In the genomic region with DNA sequence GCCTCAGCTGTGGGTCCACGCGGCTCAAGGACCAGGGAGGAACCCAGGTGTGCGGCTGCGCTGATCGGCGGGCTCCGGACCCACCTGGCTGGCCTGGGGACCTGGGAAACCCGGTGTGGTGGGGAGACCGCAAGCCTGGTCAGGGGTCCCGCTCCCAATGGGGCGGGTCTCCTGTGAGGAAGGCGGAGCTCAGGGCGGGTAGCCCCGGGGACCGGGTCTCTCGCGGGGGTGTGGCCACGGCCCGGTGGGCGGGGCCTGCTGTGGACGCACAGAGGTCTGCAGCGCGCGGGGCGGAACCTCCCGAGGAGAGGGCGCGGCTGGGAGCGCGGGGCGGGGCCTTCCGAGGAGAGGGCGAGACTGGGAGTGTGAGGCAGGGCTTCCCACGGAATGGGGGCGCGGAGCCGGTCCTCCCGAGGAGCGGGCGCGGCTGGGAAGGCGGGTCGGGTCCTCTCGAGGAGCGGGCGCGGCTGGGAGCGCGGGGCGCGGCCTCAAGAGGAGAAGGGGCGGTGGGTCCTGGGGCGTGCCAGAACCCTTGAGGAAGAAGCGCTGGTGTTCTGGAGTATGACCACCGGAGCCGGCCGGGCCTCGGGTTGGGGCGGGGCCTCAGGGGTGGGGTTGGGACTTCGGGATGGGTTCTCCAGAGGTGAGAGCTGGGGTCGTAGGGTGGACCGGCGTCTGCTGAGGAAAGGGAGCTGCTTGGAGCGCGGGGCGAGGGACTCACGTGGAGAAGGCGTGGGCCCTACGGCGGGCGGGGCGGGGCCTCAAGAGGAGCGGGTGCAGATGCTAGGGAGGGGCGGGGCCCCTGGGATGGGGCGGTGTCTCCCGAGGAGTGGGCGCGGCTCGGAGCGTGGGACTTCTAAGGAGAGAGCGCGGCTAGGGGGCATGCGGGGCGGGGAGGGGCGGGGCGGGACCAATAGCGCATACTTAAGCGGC, we compare ENCODE assay signal across 8 cellular contexts. TPM values are rescaled to one million over a fixed set of nuclear protein-coding genes. Genes with fewer than 3 reads are reported as not detected.
A peak's percentile ranks its signal among the peaks of the same experiment; 100 is the strongest.
DNase-seq lines count a peak whose midpoint lies in the region; ATAC-seq and TF ChIP-seq lines count a peak whose summit lies in the region.

No MANE protein-coding gene starts in this region.

- 2 to 3% (median 2%) methylated on average over 46 to 88 of the region's 88 CpGs for WGBS in ovary, 3 donors
- 4% methylated on average over 88 of the region's 88 CpGs for WGBS in thymus

- H3K4me3 ChIP-seq in AG04450 (ENCODE audit: low read depth, low read length) (peak overlapping the region; percentile 54), Loucy (ENCODE audit: low read length, poor library complexity, severe bottlenecking) (peak overlapping the region; percentile 64), ovary (peak overlapping the region; percentile 52), thymus (ENCODE audit: low read length) (peak overlapping the region; percentile 57)

- no peak overlapping the region for H3K9ac ChIP-seq in Loucy (ENCODE audit: low read depth, low read length, poor library complexity, severe bottlenecking)

- TF ChIP-seq CTCF in AG04450 (IDR thresholded peaks at IDR 0.05; ENCODE audit: low read depth, low read length) (no peak), Loucy (conservative IDR thresholded peaks at IDR 0.05; ENCODE audit: low read length) (no peak), ovary (IDR thresholded peaks at IDR 0.05) (no peak)

- H3K4me3 Mint-ChIP-seq in activated naive CD4-positive, alpha-beta T cell treated with anti-CD3 and anti-CD28 coated beads for 36 hours = peak overlapping the region; percentile 73

- H3K27me3 ChIP-seq in AG04450 (ENCODE audit: control insufficient read depth, insufficient read depth, low read length) = peaks cover 33% of the 10 kb centered on the region
- H3K27me3 ChIP-seq in Loucy (ENCODE audit: insufficient read depth, low read length, poor library complexity, severe bottlenecking) = peaks cover 5% of the 10 kb centered on the region
- no peaks in the 10 kb centered on the region for H3K27me3 ChIP-seq in ovary
- H3K27me3 ChIP-seq in thymus (ENCODE audit: control insufficient read depth, insufficient read depth) = peaks cover 2% of the 10 kb centered on the region

- H3K27ac ChIP-seq in AG04450 (ENCODE audit: low read depth, low read length) = no peak overlapping the region
- H3K27ac ChIP-seq in ovary = no peak overlapping the region
- no peak overlapping the region for H3K27ac ChIP-seq in thymus (ENCODE audit: low read depth)

- no peaks in the 10 kb centered on the region for H4K20me1 ChIP-seq in Loucy (ENCODE audit: insufficient read depth, low read length, poor library complexity, severe bottlenecking)

- no peaks in the 10 kb centered on the region; the same call in 1 of the 2 replicates for H3K9me3 ChIP-seq in AG04450 (ENCODE audit: control insufficient read depth, insufficient read depth, low read length)
- no peaks in the 10 kb centered on the region for H3K9me3 ChIP-seq in Loucy (ENCODE audit: insufficient read depth, low read depth, low read length)
- H3K9me3 ChIP-seq in ovary = no peaks in the 10 kb centered on the region
- no peaks in the 10 kb centered on the region for H3K9me3 ChIP-seq in thymus (ENCODE audit: control insufficient read depth)

- H3K4me2 ChIP-seq in Loucy (ENCODE audit: low read depth, low read length, poor library complexity, severe bottlenecking) = peak overlapping the region; percentile 35

- H3K36me3 ChIP-seq in Loucy (ENCODE audit: insufficient read depth, low read length) (no peaks in the 10 kb centered on the region), ovary (no peaks in the 10 kb centered on the region), thymus (ENCODE audit: control insufficient read depth, insufficient read depth) (no peaks in the 10 kb centered on the region)

- peaks cover 6% of the 10 kb centered on the region for H3K27me3 Mint-ChIP-seq in activated naive CD4-positive, alpha-beta T cell treated with anti-CD3 and anti-CD28 coated beads for 36 hours (ENCODE audit: low read depth)

- no peaks in the 10 kb centered on the region for H3K9me2 ChIP-seq in Loucy (replicated peaks; ENCODE audit: low read depth, low read length)

- peaks cover 2% of the 10 kb centered on the region for H3K4me1 Mint-ChIP-seq in activated naive CD4-positive, alpha-beta T cell treated with anti-CD3 and anti-CD28 coated beads for 36 hours (ENCODE audit: low read depth)

- DNase-seq in AG04450 (ENCODE audit: low read depth, low spot score) (peak; percentile 20), SK-N-DZ (ENCODE audit: low spot score) (peak; percentile 82), glomerular visceral epithelial cell (ENCODE audit: extremely low spot score) (peak; percentile 81), ovary (peak; percentile 68 to 90 (median 80))
- peak; percentile 84 for DNase-seq in activated naive CD4-positive, alpha-beta T cell treated with anti-CD3 and anti-CD28 coated beads for 36 hours

- no peaks in the 10 kb centered on the region for H3K36me3 Mint-ChIP-seq in activated naive CD4-positive, alpha-beta T cell treated with anti-CD3 and anti-CD28 coated beads for 36 hours (ENCODE audit: low read depth)

- no peak overlapping the region for H3K27ac Mint-ChIP-seq in activated naive CD4-positive, alpha-beta T cell treated with anti-CD3 and anti-CD28 coated beads for 36 hours

- POLR2A ChIA-PET in AG04450 (lab: Yijun Ruan, JAX) = no interaction called here

- ATAC-seq in GM19372 (IDR thresholded peaks at IDR 0.05; ENCODE audit: low read depth, unreplicated experiment) = peak; percentile 56

- CTCF ChIA-PET in AG04450 (lab: Charles Lee) = no interaction called here
- CTCF ChIA-PET in activated naive CD4-positive, alpha-beta T cell treated with anti-CD3 and anti-CD28 coated beads for 36 hours (lab: Charles Lee) = interaction anchor here (0.7 to 1.1 kb wide), 3 partner anchors 14 to 621 kb away, joined by 3 to 4 read pairs (median 3); no protein-coding TSS in a partner anchor

- no peak overlapping the region; the same call in 1 of the 2 replicates for H2AFZ ChIP-seq in Loucy (ENCODE audit: low read length)

- H3K4me1 ChIP-seq in Loucy (ENCODE audit: insufficient read depth, low read length, poor library complexity, severe bottlenecking) (no peaks in the 10 kb centered on the region), ovary (ENCODE audit: insufficient read depth) (peaks cover 3% of the 10 kb centered on the region), thymus (ENCODE audit: control insufficient read depth, insufficient read depth, low read length) (peaks cover 10% of the 10 kb centered on the region)

- H3K79me2 ChIP-seq in Loucy (ENCODE audit: insufficient read depth, low read length) = no peaks in the 10 kb centered on the region

- H3K9me3 Mint-ChIP-seq in activated naive CD4-positive, alpha-beta T cell treated with anti-CD3 and anti-CD28 coated beads for 36 hours = no peaks in the 10 kb centered on the region

- no peak for TF ChIP-seq EP300 in ovary (IDR thresholded peaks at IDR 0.05)

- H3F3A ChIP-seq in Loucy (ENCODE audit: low read depth) = no peaks in the 10 kb centered on the region

- intact Hi-C loops in activated naive CD4-positive, alpha-beta T cell treated with anti-CD3 and anti-CD28 coated beads for 36 hours (cut with micrococcal nuclease) = loop anchor here (1.0 kb wide), 1 partner anchor 21 kb away; a partner anchor contains a TSS
- intact Hi-C loops in ovary (cut with DNase I) = no loop called here

- TF ChIP-seq POLR2A in ovary (IDR thresholded peaks at IDR 0.05) = no peak

RNA-seq across cellular contexts. Expression of a gene that starts 20.8 kb away (rescaled TPM):
- polyA plus RNA-seq in AG04450 (2011; rRNA removed) (45.4 and 60.9 TPM in 2 replicates), ovary (10 to 100 TPM in 1 of 2 donors, 1 to 10 TPM in 1; 1.9 to 64.7 TPM), thymus (62.1 TPM)
- polyA minus RNA-seq in AG04450 (2011; rRNA and poly(A)+ RNA removed) = 19.9 and 20.9 TPM in 2 replicates
- polyA plus RNA-seq in SK-N-DZ (2014; cell fraction: cytosol; rRNA removed) = 52.4 and 68.6 TPM in 2 replicates
- 65.0 and 66.5 TPM in 2 replicates for polyA plus RNA-seq in SK-N-DZ (2014; cell fraction: nucleus; rRNA removed)
- 10 to 100 TPM; 21.5 TPM for total RNA-seq in activated naive CD4-positive, alpha-beta T cell treated with anti-CD3 and anti-CD28 coated beads for 36 hours
- total RNA-seq in ovary = 10 to 100 TPM; 36.4 to 69.5 (median 40.8) TPM

RNA-seq across cellular contexts. Expression of a gene that starts 31.0 kb away (rescaled TPM):
- polyA plus RNA-seq in AG04450 (2011; rRNA removed) = 0.16 and 0.38 TPM in 2 replicates
- polyA minus RNA-seq in AG04450 (2011; rRNA and poly(A)+ RNA removed) = 0.23 and 0.26 TPM in 2 replicates
- polyA plus RNA-seq in SK-N-DZ (2014; cell fraction: cytosol; rRNA removed) = 10.6 and 16.7 TPM in 2 replicates
- 8.3 and 9.4 TPM in 2 replicates for polyA plus RNA-seq in SK-N-DZ (2014; cell fraction: nucleus; rRNA removed)
- 1 to 10 TPM; 2.1 to 2.5 TPM for total RNA-seq in activated naive CD4-positive, alpha-beta T cell treated with anti-CD3 and anti-CD28 coated beads for 36 hours
- 1 to 10 TPM in 4 of 7 donors, under 1 TPM in 3; 0.48 to 8.2 (median 2.2) TPM for total RNA-seq in ovary
- 1 to 10 TPM in 1 of 2 donors, not detected in 1; 1.5 TPM for polyA plus RNA-seq in ovary
- polyA plus RNA-seq in thymus = 1.5 TPM

Comparison
In these comparisons a context has a peak if more than half of its experiments do, and no peak if none do; other contexts are left out.
1. DNase-seq: peak in every context shown above with its lines; median percentile 84 in activated naive CD4-positive, alpha-beta T cell treated with anti-CD3 and anti-CD28 coated beads for 36 hours; 82 in SK-N-DZ; 81 in glomerular visceral epithelial cell; 80 in ovary; 20 in AG04450.